In the genomic region with DNA sequence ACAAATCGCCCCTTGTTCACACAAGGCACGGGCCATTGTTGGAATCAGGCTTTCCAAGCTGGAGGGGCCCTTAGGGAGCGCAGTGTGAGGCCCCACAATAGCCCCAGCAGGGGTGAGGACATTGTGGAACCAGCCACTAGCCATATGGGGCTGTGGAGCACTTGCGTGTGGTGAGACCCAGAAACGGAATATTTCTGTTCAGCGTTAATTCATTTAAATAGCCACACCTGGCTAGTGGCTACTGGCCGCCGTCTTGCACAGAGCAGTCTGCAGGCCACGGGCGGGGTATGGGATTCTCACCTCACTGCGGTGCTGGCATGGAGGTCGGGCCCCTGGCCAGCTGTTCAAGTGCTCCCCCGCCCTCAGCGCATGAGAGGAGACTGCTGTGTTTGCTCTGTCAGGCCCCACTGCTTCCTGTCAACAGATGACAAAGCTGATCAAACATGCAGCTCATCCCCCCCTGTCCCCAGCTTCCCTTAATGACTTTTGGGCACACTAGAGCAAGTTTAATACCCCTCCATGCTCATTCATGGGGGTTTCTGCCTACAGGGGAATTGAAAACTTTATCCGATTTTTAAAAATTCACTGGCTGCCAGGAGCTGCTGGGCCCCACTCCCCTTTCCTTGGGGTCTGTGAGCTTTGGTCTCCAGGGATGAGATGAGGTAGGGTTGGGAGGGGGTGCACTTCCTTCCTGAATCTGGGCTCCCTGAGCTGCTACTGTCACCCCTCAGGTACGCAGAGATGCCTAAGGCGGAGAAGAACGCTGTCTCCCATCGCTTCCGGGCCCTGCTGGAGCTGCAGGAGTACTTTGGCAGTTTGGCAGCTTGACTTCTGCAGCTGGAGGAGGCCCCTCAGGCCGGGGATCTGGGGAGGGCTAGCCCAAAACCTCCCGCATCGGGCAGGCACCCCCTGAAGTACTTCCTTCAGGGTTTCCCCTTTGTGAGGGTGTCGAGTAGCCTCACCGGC, we compare ENCODE assay signal across 8 cellular contexts. TPM values are rescaled to one million over a fixed set of nuclear protein-coding genes. Genes with fewer than 3 reads are reported as not detected.
DNase-seq lines count a peak whose midpoint lies in the region; ATAC-seq, FAIRE-seq and TF ChIP-seq lines count a peak whose summit lies in the region.

No MANE protein-coding gene starts in this region.

- TF ChIP-seq CTCF in HepG2 (CRISPR knock-in tag; IDR thresholded peaks at IDR 0.05) (peak; percentile 51), uterus (IDR thresholded peaks at IDR 0.05) (no peak)

- peak; percentile 99 for FAIRE-seq in HepG2 (lab: Jason Lieb, UNC)

- H3K4me1 ChIP-seq in HepG2 (ENCODE audit: insufficient read depth, low read length) (peaks cover 92% of the 10 kb centered on the region), uterus (no peaks in the 10 kb centered on the region)

- peak overlapping the region; percentile 56 for H3K9ac ChIP-seq in HepG2 (ENCODE audit: insufficient read depth, low read depth, low read length)

- H3K27ac ChIP-seq in HepG2 (ENCODE audit: extremely low read length, insufficient read depth, low read length) (peak overlapping the region; percentile 73), uterus (no peak overlapping the region)

- H3K27me3 ChIP-seq in HepG2 (ENCODE audit: control insufficient read depth in 1 of 2, insufficient read depth in 2 of 2, low read length in 2 of 2) (no peaks in the 10 kb centered on the region), uterus (no peaks in the 10 kb centered on the region)

- H3K4me3 ChIP-seq in HepG2 (replicated peaks in 1 of 3; ENCODE audit: insufficient read depth in 1 of 3, low read depth in 2 of 3, low read length in 3 of 3) (peak overlapping the region in 2 of 3 experiments; percentile 7 to 55; a peak in 2 of 6 replicates), uterus (no peak overlapping the region)

- in situ Hi-C loops in HepG2 (cut with HindIII; ENCODE audit: extremely low pct_ligation_motif_present, low pct_unique_long_range_greater_than_20kb), result no loop called here

- POLR2A ChIA-PET in HepG2 (lab: Yijun Ruan, JAX), result interaction anchor here (0.9 to 10.0 kb wide), 23 partner anchors 9 to 350 kb away, joined by 3 to 149 read pairs (median 5); a partner anchor contains a TSS

- no peaks in the 10 kb centered on the region for H3K9me3 ChIP-seq in HepG2 (ENCODE audit: low read length)
- H3K9me3 ChIP-seq in uterus, result no peaks in the 10 kb centered on the region

- TF ChIP-seq EP300 in HepG2 (IDR thresholded peaks at IDR 0.05; ENCODE audit: low read depth in 2 of 2, low read length in 2 of 2) (peak; percentile 92 to 98), HepG2 (CRISPR knock-in tag; IDR thresholded peaks at IDR 0.05; ENCODE audit: borderline replicate concordance) (peak; percentile 97)

- CTCF ChIA-PET in HepG2 (lab: Yijun Ruan, JAX; ENCODE audit: low intra/inter-chr PET ratio, low total read pairs), result interaction anchor here (1.5 kb wide), 1 partner anchor 27 kb away, joined by 4 read pairs; no protein-coding TSS in a partner anchor

- intact Hi-C loops in HepG2 (cut with micrococcal nuclease; ENCODE audit: unreplicated experiment) (loop anchor here (1.0 kb wide), 1 partner anchor 9 kb away; no protein-coding TSS in a partner anchor), posterior cingulate gyrus (cut with DNase I) (no loop called here), uterus (cut with DNase I; ENCODE audit: low total_unique reads) (no loop called here)

- TF ChIP-seq RAD21 in HepG2 (CRISPR knock-in tag; IDR thresholded peaks at IDR 0.05), result peak; percentile 49; the same call in 1 of the 2 replicates

- H4K20me1 ChIP-seq in HepG2 (ENCODE audit: insufficient read depth, low read length), result no peaks in the 10 kb centered on the region

- WGBS in HepG2 (ENCODE audit: low lambda C conversion rate), result 22% methylated on average over 20 of the region's 25 CpGs

- TF ChIP-seq POLR2A in HepG2 (IDR thresholded peaks at IDR 0.05; ENCODE audit: insufficient read depth in 1 of 2, low read depth in 2 of 2, low read length in 2 of 2) (peak in 1 of 2 experiments; percentile 61; a peak in 1 of 4 replicates), uterus (IDR thresholded peaks at IDR 0.05) (no peak)

- no peak overlapping the region for H2AFZ ChIP-seq in HepG2 (ENCODE audit: low read length)

- peaks cover 15 to 16% of the 10 kb centered on the region in 2 experiments for H3K36me3 ChIP-seq in HepG2 (replicated peaks in 1 of 2; ENCODE audit: control insufficient read depth in 1 of 2, insufficient read depth in 2 of 2, low read length in 2 of 2)
- no peaks in the 10 kb centered on the region for H3K36me3 ChIP-seq in uterus

- peak; percentile 71 for ATAC-seq in GM18511 (IDR thresholded peaks at IDR 0.05; ENCODE audit: unreplicated experiment)
- ATAC-seq in HepG2, result peak; percentile 87

- DNase-seq in HK-2 (ENCODE audit: unreplicated experiment) (peak; percentile 65), SW480 (ENCODE audit: low spot score) (peak; percentile 72), HepG2 (ENCODE audit: low spot score) (peak; percentile 99), posterior cingulate gyrus (no peak), uterus (no peak), DMS114 treated with DMSO at 0.1 percent for 48 hours (lab: John Stamatoyannopoulos, UW; ENCODE audit: unreplicated experiment) (no peak)
- DNase-seq in NK-92 treated with Interleukin-12 subunit alpha and Interleukin-12 subunit beta, amount 100 ng/mL, for 24 hours (lab: John Stamatoyannopoulos, UW), result no peak

- BruUV-seq in HepG2 (replicated peaks; lab: Mats Ljungman, UMichigan), result TSS peak; percentile 20

- H3K79me2 ChIP-seq in HepG2 (ENCODE audit: insufficient read depth, low read length), result no peaks in the 10 kb centered on the region

- peak overlapping the region; percentile 73 for H3K4me2 ChIP-seq in HepG2 (ENCODE audit: low read depth, low read length)

RNA-seq across cellular contexts. Expression of a gene that starts 13.6 kb away (rescaled TPM):
- total RNA-seq in HepG2 (2016; rRNA removed; fragmentation: Illumina TruSeq; extraction: Trizol) (101 and 103 TPM in 2 replicates), uterus (10 to 100 TPM in 3 of 4 donors, 1 to 10 TPM in 1; 6.9 to 25.0 (median 21.8) TPM)
- total RNA-seq in HepG2 (2016; cell fraction: cytosol; rRNA removed; fragmentation: Illumina TruSeq; extraction: Trizol; ENCODE audit: low read depth), result 30.5 and 31.5 TPM in 2 replicates
- total RNA-seq in HepG2 (2016; cell fraction: insoluble cytoplasmic fraction; rRNA removed; fragmentation: Illumina TruSeq; extraction: Trizol), result 108 TPM in 2 replicates
- total RNA-seq in HepG2 (2016; cell fraction: membrane; rRNA removed; fragmentation: Illumina TruSeq; extraction: Trizol), result 45.6 and 53.1 TPM in 2 replicates
- total RNA-seq in HepG2 (2016; cell fraction: nucleus; rRNA removed; fragmentation: Illumina TruSeq; extraction: Trizol), result 51.5 and 65.6 TPM in 2 replicates
- polyA plus RNA-seq in HepG2 (2011; rRNA removed), result 60.1 and 73.4 TPM in 2 replicates
- polyA plus RNA-seq in HepG2 (2011; cell fraction: cytosol; rRNA removed), result 53.2 and 73.4 TPM in 2 replicates
- 110 and 129 TPM in 2 replicates for polyA plus RNA-seq in HepG2 (2011; cell fraction: nucleus; rRNA removed)
- polyA plus RNA-seq in HepG2 (2012), result 55.6 and 63.4 TPM in 2 replicates
- 27.3 and 27.6 TPM in 2 replicates for polyA plus RNA-seq in HepG2 (2016; cell fraction: cytosol; fragmentation: Illumina TruSeq; extraction: Trizol; ENCODE audit: low read depth)
- polyA plus RNA-seq in HepG2 (2016; cell fraction: insoluble cytoplasmic fraction; fragmentation: Illumina TruSeq; extraction: Trizol; ENCODE audit: low read depth), result 106 and 109 TPM in 2 replicates
- polyA plus RNA-seq in HepG2 (2016; cell fraction: membrane; fragmentation: Illumina TruSeq; extraction: Trizol; ENCODE audit: low read depth), result 28.9 and 33.4 TPM in 2 replicates
- polyA plus RNA-seq in HepG2 (2016; cell fraction: nucleus; fragmentation: Illumina TruSeq; extraction: Trizol; ENCODE audit: insufficient read depth, low read depth), result 144 and 151 TPM in 2 replicates
- polyA minus RNA-seq in HepG2 (2011; rRNA and poly(A)+ RNA removed; ENCODE audit: low replicate concordance), result 24.1 and 25.5 TPM in 2 replicates
- polyA minus RNA-seq in HepG2 (2011; cell fraction: cytosol; rRNA and poly(A)+ RNA removed), result 15.4 and 25.9 TPM in 2 replicates
- polyA minus RNA-seq in HepG2 (2011; cell fraction: nucleus; rRNA and poly(A)+ RNA removed), result 23.0 and 28.2 TPM in 2 replicates

RNA-seq across cellular contexts. Expression of a gene that starts 16.1 kb away (rescaled TPM):
- 1.1 and 3.9 TPM in 2 replicates for total RNA-seq in HepG2 (2016; rRNA removed; fragmentation: Illumina TruSeq; extraction: Trizol)
- total RNA-seq in HepG2 (2016; cell fraction: cytosol; rRNA removed; fragmentation: Illumina TruSeq; extraction: Trizol; ENCODE audit: low read depth), result 0.30 and 1.1 TPM in 2 replicates
- total RNA-seq in HepG2 (2016; cell fraction: insoluble cytoplasmic fraction; rRNA removed; fragmentation: Illumina TruSeq; extraction: Trizol), result 0.82 and 4.9 TPM in 2 replicates
- 1.4 and 1.8 TPM in 2 replicates for total RNA-seq in HepG2 (2016; cell fraction: membrane; rRNA removed; fragmentation: Illumina TruSeq; extraction: Trizol)
- 5.0 and 8.1 TPM in 2 replicates for total RNA-seq in HepG2 (2016; cell fraction: nucleus; rRNA removed; fragmentation: Illumina TruSeq; extraction: Trizol)
- polyA plus RNA-seq in HepG2 (2011; rRNA removed), result 24.7 and 27.0 TPM in 2 replicates
- 6.2 and 8.6 TPM in 2 replicates for polyA plus RNA-seq in HepG2 (2011; cell fraction: cytosol; rRNA removed)
- polyA plus RNA-seq in HepG2 (2011; cell fraction: nucleus; rRNA removed), result 212 and 304 TPM in 2 replicates
- 9.7 and 13.8 TPM in 2 replicates for polyA plus RNA-seq in HepG2 (2012)
- 0.50 and 0.84 TPM in 2 replicates for polyA plus RNA-seq in HepG2 (2016; cell fraction: cytosol; fragmentation: Illumina TruSeq; extraction: Trizol; ENCODE audit: low read depth)
- polyA plus RNA-seq in HepG2 (2016; cell fraction: insoluble cytoplasmic fraction; fragmentation: Illumina TruSeq; extraction: Trizol; ENCODE audit: low read depth), result 1.1 and 1.8 TPM in 2 replicates
- 0.65 and 0.70 TPM in 2 replicates for polyA plus RNA-seq in HepG2 (2016; cell fraction: membrane; fragmentation: Illumina TruSeq; extraction: Trizol; ENCODE audit: low read depth)
- 16.5 and 18.2 TPM in 2 replicates for polyA plus RNA-seq in HepG2 (2016; cell fraction: nucleus; fragmentation: Illumina TruSeq; extraction: Trizol; ENCODE audit: insufficient read depth, low read depth)
- polyA minus RNA-seq in HepG2 (2011; rRNA and poly(A)+ RNA removed; ENCODE audit: low replicate concordance), result 1.9 and 33.5 TPM in 2 replicates
- polyA minus RNA-seq in HepG2 (2011; cell fraction: cytosol; rRNA and poly(A)+ RNA removed), result 10.2 and 17.1 TPM in 2 replicates
- 44.0 and 47.5 TPM in 2 replicates for polyA minus RNA-seq in HepG2 (2011; cell fraction: nucleus; rRNA and poly(A)+ RNA removed)
- under 1 TPM in 3 of 4 donors, not detected in 1; 0.29 to 0.91 (median 0.76) TPM for total RNA-seq in uterus

RNA-seq across cellular contexts. Expression of a gene that starts 18.4 kb away (rescaled TPM):
- total RNA-seq in HepG2 (2016; rRNA removed; fragmentation: Illumina TruSeq; extraction: Trizol), result 75.4 and 149 TPM in 2 replicates
- total RNA-seq in HepG2 (2016; cell fraction: cytosol; rRNA removed; fragmentation: Illumina TruSeq; extraction: Trizol; ENCODE audit: low read depth), result 59.4 and 65.6 TPM in 2 replicates
- 69.3 and 161 TPM in 2 replicates for total RNA-seq in HepG2 (2016; cell fraction: insoluble cytoplasmic fraction; rRNA removed; fragmentation: Illumina TruSeq; extraction: Trizol)
- total RNA-seq in HepG2 (2016; cell fraction: membrane; rRNA removed; fragmentation: Illumina TruSeq; extraction: Trizol), result 57.6 and 58.7 TPM in 2 replicates
- total RNA-seq in HepG2 (2016; cell fraction: nucleus; rRNA removed; fragmentation: Illumina TruSeq; extraction: Trizol), result 105 and 136 TPM in 2 replicates
- polyA plus RNA-seq in HepG2 (2011; rRNA removed), result 96.7 and 116 TPM in 2 replicates
- polyA plus RNA-seq in HepG2 (2011; cell fraction: cytosol; rRNA removed), result 133 and 142 TPM in 2 replicates
- 122 and 134 TPM in 2 replicates for polyA plus RNA-seq in HepG2 (2011; cell fraction: nucleus; rRNA removed)
- polyA plus RNA-seq in HepG2 (2012), result 104 and 147 TPM in 2 replicates
- 51.1 and 51.9 TPM in 2 replicates for polyA plus RNA-seq in HepG2 (2016; cell fraction: cytosol; fragmentation: Illumina TruSeq; extraction: Trizol; ENCODE audit: low read depth)
- 80.6 and 85.9 TPM in 2 replicates for polyA plus RNA-seq in HepG2 (2016; cell fraction: insoluble cytoplasmic fraction; fragmentation: Illumina TruSeq; extraction: Trizol; ENCODE audit: low read depth)
- 52.8 and 53.4 TPM in 2 replicates for polyA plus RNA-seq in HepG2 (2016; cell fraction: membrane; fragmentation: Illumina TruSeq; extraction: Trizol; ENCODE audit: low read depth)
- polyA plus RNA-seq in HepG2 (2016; cell fraction: nucleus; fragmentation: Illumina TruSeq; extraction: Trizol; ENCODE audit: insufficient read depth, low read depth), result 240 and 250 TPM in 2 replicates
- polyA minus RNA-seq in HepG2 (2011; rRNA and poly(A)+ RNA removed; ENCODE audit: low replicate concordance), result 19.0 and 51.1 TPM in 2 replicates
- polyA minus RNA-seq in HepG2 (2011; cell fraction: cytosol; rRNA and poly(A)+ RNA removed), result 40.1 and 44.2 TPM in 2 replicates
- polyA minus RNA-seq in HepG2 (2011; cell fraction: nucleus; rRNA and poly(A)+ RNA removed), result 48.9 and 52.6 TPM in 2 replicates
- 10 to 100 TPM; 37.7 to 74.9 (median 40.1) TPM for total RNA-seq in uterus

RNA-seq across cellular contexts. Expression of a gene that starts 49.6 kb away (rescaled TPM):
- total RNA-seq in HepG2 (2016; rRNA removed; fragmentation: Illumina TruSeq; extraction: Trizol) (7.4 and 10.1 TPM in 2 replicates), uterus (10 to 100 TPM in 2 of 4 donors, 1 to 10 TPM in 2; 3.6 to 13.1 (median 8.2) TPM)
- 1.6 and 1.9 TPM in 2 replicates for total RNA-seq in HepG2 (2016; cell fraction: cytosol; rRNA removed; fragmentation: Illumina TruSeq; extraction: Trizol; ENCODE audit: low read depth)
- 7.6 and 10.2 TPM in 2 replicates for total RNA-seq in HepG2 (2016; cell fraction: insoluble cytoplasmic fraction; rRNA removed; fragmentation: Illumina TruSeq; extraction: Trizol)
- 5.4 and 6.1 TPM in 2 replicates for total RNA-seq in HepG2 (2016; cell fraction: membrane; rRNA removed; fragmentation: Illumina TruSeq; extraction: Trizol)
- 7.0 and 8.3 TPM in 2 replicates for total RNA-seq in HepG2 (2016; cell fraction: nucleus; rRNA removed; fragmentation: Illumina TruSeq; extraction: Trizol)
- 31.3 and 49.2 TPM in 2 replicates for polyA plus RNA-seq in HepG2 (2011; rRNA removed)
- polyA plus RNA-seq in HepG2 (2011; cell fraction: cytosol; rRNA removed), result 33.5 and 37.7 TPM in 2 replicates
- polyA plus RNA-seq in HepG2 (2011; cell fraction: nucleus; rRNA removed), result 96.7 and 99.2 TPM in 2 replicates
- polyA plus RNA-seq in HepG2 (2012), result 15.6 and 27.0 TPM in 2 replicates
- 1.5 TPM in 2 replicates for polyA plus RNA-seq in HepG2 (2016; cell fraction: cytosol; fragmentation: Illumina TruSeq; extraction: Trizol; ENCODE audit: low read depth)
- 10.0 and 11.9 TPM in 2 replicates for polyA plus RNA-seq in HepG2 (2016; cell fraction: insoluble cytoplasmic fraction; fragmentation: Illumina TruSeq; extraction: Trizol; ENCODE audit: low read depth)
- polyA plus RNA-seq in HepG2 (2016; cell fraction: membrane; fragmentation: Illumina TruSeq; extraction: Trizol; ENCODE audit: low read depth), result 5.0 and 5.4 TPM in 2 replicates
- polyA plus RNA-seq in HepG2 (2016; cell fraction: nucleus; fragmentation: Illumina TruSeq; extraction: Trizol; ENCODE audit: insufficient read depth, low read depth), result 19.6 and 21.4 TPM in 2 replicates
- polyA minus RNA-seq in HepG2 (2011; rRNA and poly(A)+ RNA removed; ENCODE audit: low replicate concordance), result 1.3 and 64.0 TPM in 2 replicates
- 19.8 and 26.7 TPM in 2 replicates for polyA minus RNA-seq in HepG2 (2011; cell fraction: cytosol; rRNA and poly(A)+ RNA removed)
- polyA minus RNA-seq in HepG2 (2011; cell fraction: nucleus; rRNA and poly(A)+ RNA removed), result 14.9 and 19.3 TPM in 2 replicates

Comparison
In these comparisons a context has a peak if more than half of its experiments do, and no peak if none do; other contexts are left out.
1. DNase-seq: peak in HK-2 (single experiment), SW480 (single experiment) and HepG2 (single experiment); none in posterior cingulate gyrus (0 of 10), NK-92 treated with Interleukin-12 subunit alpha and Interleukin-12 subunit beta, amount 100 ng/mL, for 24 hours (single experiment), uterus (0 of 2) and DMS114 treated with DMSO at 0.1 percent for 48 hours (single experiment).
2. H3K4me3 ChIP-seq: peak in HepG2 (2 of 3); none in uterus (0 of 2).